Comparison of ENCODE assay signal across 9 cellular contexts in genomic region chr7:1741751-1742554, GRCh38.
DNase-seq lines count a peak whose midpoint lies in the region; ATAC-seq and TF ChIP-seq lines count a peak whose summit lies in the region.
"Had no signal": no experiment of that assay in that cellular context is flagged by ENCODE, and none has a peak within 500 bp of the region (broad histone marks: within the 10 kb centered on the region; RNA-seq: fewer than 3 reads in every experiment).

No MANE protein-coding gene starts in this region.

- no peaks in the 10 kb centered on the region for H3K9me3 Mint-ChIP-seq in activated T-cell treated with anti-CD3 and anti-CD28 coated beads, Interleukin-2, amount 50 U/mL, for 24 hours

- peak overlapping the region; percentile 77 for H3K9ac ChIP-seq in PC-3 (ENCODE audit: low read length)

- H3K4me1 Mint-ChIP-seq in activated T-cell treated with anti-CD3 and anti-CD28 coated beads, Interleukin-2, amount 50 U/mL, for 24 hours (ENCODE audit: low read depth): peaks cover 22% of the 10 kb centered on the region

- CTCF ChIA-PET in PC-3 (lab: Charles Lee): no interaction called here

- H4K20me1 ChIP-seq in PC-3 (ENCODE audit: low read length): no peaks in the 10 kb centered on the region

- H3K9me2 ChIP-seq in PC-3 (replicated peaks; ENCODE audit: low read length): no peaks in the 10 kb centered on the region

- H3K27me3 ChIP-seq in PC-3 (ENCODE audit: low read length): no peaks in the 10 kb centered on the region
- H3K27me3 ChIP-seq in effector memory CD4-positive, alpha-beta T cell (replicated peaks; ENCODE audit: control insufficient read depth, insufficient read depth, low read length, poor library complexity, severe bottlenecking): no peaks in the 10 kb centered on the region
- no peaks in the 10 kb centered on the region for H3K27me3 ChIP-seq in upper lobe of left lung
- no peaks in the 10 kb centered on the region for H3K27me3 ChIP-seq in thyroid gland
- H3K27me3 ChIP-seq: vagina had no signal

- TF ChIP-seq POLR2A in upper lobe of left lung (IDR thresholded peaks at IDR 0.05) (no peak), thyroid gland (IDR thresholded peaks at IDR 0.05) (no peak)

- intact Hi-C loops in PC-3 (cut with micrococcal nuclease) (no loop called here), thyroid gland (cut with DNase I) (no loop called here)

- H3K36me3 ChIP-seq in PC-3 (ENCODE audit: low read depth, low read length) (no peaks in the 10 kb centered on the region), upper lobe of left lung (no peaks in the 10 kb centered on the region), thyroid gland (no peaks in the 10 kb centered on the region)
- no peaks in the 10 kb centered on the region for H3K36me3 ChIP-seq in effector memory CD4-positive, alpha-beta T cell (ENCODE audit: control insufficient read depth, insufficient read depth, low read length)
- H3K36me3 ChIP-seq: vagina had no signal

- ATAC-seq in PC-3 (peak; percentile 82), upper lobe of left lung (ENCODE audit: low FRiP score in 2 of 2) (peak; percentile 2 to 33)

- TF ChIP-seq CTCF in PC-3 (conservative IDR thresholded peaks at IDR 0.05; ENCODE audit: low read depth, low read length): no peak
- TF ChIP-seq CTCF in upper lobe of left lung (IDR thresholded peaks at IDR 0.05): no peak
- TF ChIP-seq CTCF in thyroid gland (IDR thresholded peaks at IDR 0.05): no peak

- no peak for DNase-seq in activated T-cell treated with anti-CD3 and anti-CD28 coated beads, Interleukin-2, amount 50 U/mL, for 24 hours
- DNase-seq in activated T-cell treated with anti-CD3 and anti-CD28 coated beads, Interleukin-2, amount 50 U/mL, for 1 hour: no peak
- DNase-seq in PC-3: peak; percentile 68
- no peak for DNase-seq in effector memory CD4-positive, alpha-beta T cell
- peak in 1 of 2 donors; percentile 88 for DNase-seq in upper lobe of left lung
- DNase-seq in substantia nigra (lab: John Stamatoyannopoulos, UW): no peak
- DNase-seq in cerebellum (ENCODE audit: low spot score): no peak
- no peak for DNase-seq in thyroid gland

- no peak for TF ChIP-seq EP300 in upper lobe of left lung (IDR thresholded peaks at IDR 0.05)

- POLR2A ChIA-PET in PC-3 (lab: Charles Lee; ENCODE audit: unreplicated experiment): no interaction called here

- H2AFZ ChIP-seq in PC-3 (ENCODE audit: low read length): peak overlapping the region; percentile 81

- H3K4me3 Mint-ChIP-seq in activated T-cell treated with anti-CD3 and anti-CD28 coated beads, Interleukin-2, amount 50 U/mL, for 24 hours: peak overlapping the region; percentile 54

- H3K27ac ChIP-seq in PC-3 (ENCODE audit: low read length) (peak overlapping the region; percentile 36), upper lobe of left lung (no peak overlapping the region), substantia nigra (ENCODE audit: low read depth, low read length, poor library complexity, severe bottlenecking) (no peak overlapping the region), thyroid gland (no peak overlapping the region)
- H3K27ac ChIP-seq in effector memory CD4-positive, alpha-beta T cell (ENCODE audit: insufficient read depth, low read length, poor library complexity, severe bottlenecking): no peak overlapping the region
- H3K27ac ChIP-seq: vagina had no signal

- peaks cover 9% of the 10 kb centered on the region for H3K27me3 Mint-ChIP-seq in activated T-cell treated with anti-CD3 and anti-CD28 coated beads, Interleukin-2, amount 50 U/mL, for 24 hours

- H3K4me2 ChIP-seq in PC-3 (ENCODE audit: low read length): peak overlapping the region; percentile 94

- H3K79me2 ChIP-seq in PC-3 (ENCODE audit: low read length): peaks cover 13% of the 10 kb centered on the region

- H3K36me3 Mint-ChIP-seq in activated T-cell treated with anti-CD3 and anti-CD28 coated beads, Interleukin-2, amount 50 U/mL, for 24 hours (ENCODE audit: low read depth): no peaks in the 10 kb centered on the region

- H3K9me3 ChIP-seq in PC-3 (ENCODE audit: low read length) (no peaks in the 10 kb centered on the region), upper lobe of left lung (no peaks in the 10 kb centered on the region), thyroid gland (no peaks in the 10 kb centered on the region)
- H3K9me3 ChIP-seq in effector memory CD4-positive, alpha-beta T cell (ENCODE audit: control insufficient read depth, low read length): no peaks in the 10 kb centered on the region
- H3K9me3 ChIP-seq: vagina had no signal

- BruUV-seq in PC-3 (replicated peaks; lab: Mats Ljungman, UMichigan): TSS peak; percentile 93

- H3F3A ChIP-seq in PC-3 (ENCODE audit: low read length, unreplicated experiment): no peaks in the 10 kb centered on the region

- H3K27ac Mint-ChIP-seq in activated T-cell treated with anti-CD3 and anti-CD28 coated beads, Interleukin-2, amount 50 U/mL, for 24 hours: no peak overlapping the region

- H3K4me3 ChIP-seq in PC-3 (ENCODE audit: low read length): peak overlapping the region; percentile 82
- peak overlapping the region; percentile 12 for H3K4me3 ChIP-seq in effector memory CD4-positive, alpha-beta T cell (ENCODE audit: insufficient read depth, low read depth, low read length, poor library complexity, severe bottlenecking)
- H3K4me3 ChIP-seq in upper lobe of left lung: peak overlapping the region in 1 of 4 donors; percentile 24
- H3K4me3 ChIP-seq in thyroid gland (replicated peaks in 1 of 3): no peak overlapping the region
- H3K4me3 ChIP-seq: vagina had no signal

- 69 to 77% methylated on average over 9 to 33 of the region's 33 CpGs for WGBS in upper lobe of left lung, 2 donors
- WGBS in thyroid gland, 2 donors: 83% methylated on average over 13 to 28 of the region's 33 CpGs

- H3K4me1 ChIP-seq in PC-3 (ENCODE audit: insufficient read depth, low read length) (peaks cover 20% of the 10 kb centered on the region), upper lobe of left lung (peaks cover 12 to 22% (median 18%) of the 10 kb centered on the region in 4 donors), thyroid gland (no peaks in the 10 kb centered on the region)
- peaks cover 30% of the 10 kb centered on the region for H3K4me1 ChIP-seq in effector memory CD4-positive, alpha-beta T cell (ENCODE audit: control insufficient read depth, insufficient read depth, low read length, poor library complexity, severe bottlenecking)

Comparison
In these comparisons a context has a peak if more than half of its experiments do, and no peak if none do; other contexts are left out.
1. H3K4me3 ChIP-seq: peak in PC-3 (single experiment) and effector memory CD4-positive, alpha-beta T cell (single experiment); none in thyroid gland (0 of 3).